ENCODE assay signal across 17 cellular contexts in the genomic region with DNA sequence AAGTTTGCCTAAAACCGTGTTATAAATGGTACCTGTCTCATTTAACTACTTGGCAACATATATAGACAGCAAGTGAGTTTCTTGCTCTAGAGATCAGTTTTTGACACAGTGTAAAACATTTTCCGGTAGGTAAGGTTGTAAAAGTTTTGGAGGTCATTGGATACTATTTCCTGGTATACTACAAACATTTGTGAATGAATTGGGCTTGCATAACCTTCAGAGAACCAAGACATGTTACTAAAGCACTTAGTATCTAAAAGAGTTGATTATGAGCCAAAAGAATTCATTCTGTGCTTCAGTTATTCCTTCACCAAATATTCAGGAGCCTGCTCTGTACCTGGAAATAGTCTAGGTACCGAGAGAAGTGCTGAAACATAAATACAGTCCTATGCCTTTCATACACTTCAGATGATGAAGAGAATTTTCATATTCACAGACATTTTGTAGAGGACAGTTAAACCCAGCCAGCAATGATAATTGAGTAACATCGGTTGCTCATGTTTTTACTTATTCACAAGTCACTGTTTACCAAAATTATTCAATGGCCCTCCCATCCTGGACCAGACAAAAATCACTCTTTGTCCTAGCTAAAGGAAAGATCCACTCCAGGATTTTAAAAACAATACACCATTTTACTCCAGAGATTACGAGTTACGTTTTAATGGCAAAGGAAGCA.
DNase-seq lines count a peak whose midpoint lies in the region; ATAC-seq and TF ChIP-seq lines count a peak whose summit lies in the region.
"Had no signal": no experiment of that assay in that cellular context is flagged by ENCODE, and none has a peak within 500 bp of the region (broad histone marks: within the 10 kb centered on the region; RNA-seq: fewer than 3 reads in every experiment).

No MANE protein-coding gene starts in this region.

- H3K4me1 ChIP-seq in Karpas-422 (ENCODE audit: low read length) = peaks cover 69% of the 10 kb centered on the region
- H3K4me1 ChIP-seq: Caco-2 had no signal

- no peak overlapping the region for H3K4me2 ChIP-seq in Karpas-422 (ENCODE audit: low read depth, low read length, poor library complexity, severe bottlenecking)

- H3K27ac Mint-ChIP-seq in activated naive CD4-positive, alpha-beta T cell treated with anti-CD3 and anti-CD28 coated beads, Interleukin-2, amount 50 U/mL, for 72 hours = no peak overlapping the region
- H3K27ac Mint-ChIP-seq: B cell had no signal

- peak; percentile 41 for ATAC-seq in sciatic nerve
- no peak for ATAC-seq in activated naive CD4-positive, alpha-beta T cell treated with anti-CD3 and anti-CD28 coated beads, Interleukin-2, amount 50 U/mL, for 72 hours

- H3K27me3 ChIP-seq in Karpas-422 (ENCODE audit: low read length) = no peaks in the 10 kb centered on the region

- peak; percentile 34 for DNase-seq in DMS153 treated with DMSO at 0.1 percent for 48 hours (lab: John Stamatoyannopoulos, UW; ENCODE audit: unreplicated experiment)
- no peak for DNase-seq in DMS153 (lab: John Stamatoyannopoulos, UW)
- DNase-seq in Karpas-422 = no peak
- DNase-seq in fibroblast of gingiva (ENCODE audit: low read depth) = peak; percentile 24
- DNase-seq in sciatic nerve (ENCODE audit: low spot score) = no peak
- no peak for DNase-seq in coronary artery (ENCODE audit: low spot score)
- no peak for DNase-seq in DMS 273 (lab: John Stamatoyannopoulos, UW; ENCODE audit: unreplicated experiment)
- DNase-seq in activated naive CD4-positive, alpha-beta T cell treated with anti-CD3 and anti-CD28 coated beads, Interleukin-2, amount 50 U/mL, for 72 hours (ENCODE audit: low spot score in 2 of 2) = no peak
- DNase-seq: Caco-2, GOT3, NCI-H187, NCI-H2107, NCI-H510A, OCI-M1, SHP77 treated with DMSO at 0.1 percent for 48 hours had no signal

- H3K9ac ChIP-seq in Karpas-422 (ENCODE audit: low read length) = no peak overlapping the region

- no peaks in the 10 kb centered on the region for H3K9me2 ChIP-seq in Karpas-422 (replicated peaks; ENCODE audit: insufficient read depth, low read length)

- H3K9me3 Mint-ChIP-seq in activated naive CD4-positive, alpha-beta T cell treated with anti-CD3 and anti-CD28 coated beads, Interleukin-2, amount 50 U/mL, for 72 hours = no peaks in the 10 kb centered on the region

- no peaks in the 10 kb centered on the region for H4K20me1 ChIP-seq in Karpas-422 (ENCODE audit: insufficient read depth, low read depth, low read length)

- peak overlapping the region; percentile 8; the same call in 1 of the 2 replicates for H2AFZ ChIP-seq in Karpas-422 (ENCODE audit: low read length)

- intact Hi-C loops in sciatic nerve (cut with DNase I) = no loop called here

- no peak for TF ChIP-seq CTCF in coronary artery (IDR thresholded peaks at IDR 0.05)

- no peaks in the 10 kb centered on the region for H3K9me3 ChIP-seq in Karpas-422 (ENCODE audit: low read length)
- H3K9me3 ChIP-seq: Caco-2 had no signal

- no peaks in the 10 kb centered on the region for H3K36me3 Mint-ChIP-seq in activated naive CD4-positive, alpha-beta T cell treated with anti-CD3 and anti-CD28 coated beads, Interleukin-2, amount 50 U/mL, for 72 hours

- H3K27ac ChIP-seq in Karpas-422 (ENCODE audit: low read length) (no peak overlapping the region), coronary artery (no peak overlapping the region)
- H3K27ac ChIP-seq: 22Rv1 had no signal

- H3K36me3 ChIP-seq in Karpas-422 (ENCODE audit: insufficient read depth, low read length) = no peaks in the 10 kb centered on the region

- H3K4me3 ChIP-seq in Karpas-422 (ENCODE audit: low read length) (no peak overlapping the region), coronary artery (no peak overlapping the region)

- H3K79me2 ChIP-seq in Karpas-422 (ENCODE audit: low read length) = no peaks in the 10 kb centered on the region

Comparison
In these comparisons a context has a peak if more than half of its experiments do, and no peak if none do; other contexts are left out.
1. DNase-seq: peak in DMS153 treated with DMSO at 0.1 percent for 48 hours (single experiment) and fibroblast of gingiva (single experiment); none in DMS153 (single experiment), Karpas-422 (single experiment), sciatic nerve (single experiment), coronary artery (single experiment), DMS 273 (single experiment) and activated naive CD4-positive, alpha-beta T cell treated with anti-CD3 and anti-CD28 coated beads, Interleukin-2, amount 50 U/mL, for 72 hours (0 of 2).